In genomic region chr3:33717866-33718594, GRCh38 we compare ENCODE assay signal across 8 cellular contexts. TPM values are rescaled to one million over a fixed set of nuclear protein-coding genes. Genes with fewer than 3 reads are reported as not detected.
DNase-seq lines count a peak whose midpoint lies in the region; ATAC-seq and TF ChIP-seq lines count a peak whose summit lies in the region.

Gene CLASP2, minus strand, starts transcription at chr3:33718254. Its CDS starts 252 bp downstream, at chr3:33718002.

- H3K27me3 ChIP-seq in kidney epithelial cell (ENCODE audit: control insufficient read depth, insufficient read depth, low read length): no peaks in the 10 kb centered on the region

- TF ChIP-seq CTCF in AG09309 (IDR thresholded peaks at IDR 0.05; ENCODE audit: control insufficient read depth, insufficient read depth, low read depth, low read length, missing control alignments): no peak
- TF ChIP-seq CTCF in kidney epithelial cell (IDR thresholded peaks at IDR 0.05; ENCODE audit: insufficient read depth, low read length, poor library complexity, severe bottlenecking): no peak

- H3K36me3 ChIP-seq in kidney epithelial cell (ENCODE audit: control insufficient read depth, insufficient read depth, low read length): no peaks in the 10 kb centered on the region

- DNase-seq in AG09309 (ENCODE audit: low read depth): peak; percentile 25
- peak; percentile 52 for DNase-seq in NCI-H446 treated with DMSO at 0.1 percent for 48 hours (lab: John Stamatoyannopoulos, UW)
- DNase-seq in cerebellar cortex (ENCODE audit: low spot score): peak; percentile 85
- peak; percentile 49 for DNase-seq in kidney epithelial cell (ENCODE audit: low read depth)
- peak; percentile 90 for DNase-seq in stimulated activated CD4-positive, alpha-beta T cell treated with anti-CD3 and anti-CD28 coated beads, Interleukin-15, amount 100 ng/mL, for 24 hours

- H3K4me3 ChIP-seq in AG09309 (ENCODE audit: control insufficient read depth, low read depth, low read length): peak within 1 kb of the TSS; percentile 87
- peak within 1 kb of the TSS; percentile 70 for H3K4me3 ChIP-seq in kidney epithelial cell (ENCODE audit: low read depth, low read length)

- ATAC-seq in GM19023 (IDR thresholded peaks at IDR 0.05; ENCODE audit: unreplicated experiment): peak; percentile 97
- ATAC-seq in HG03196 (IDR thresholded peaks at IDR 0.05; ENCODE audit: unreplicated experiment): peak; percentile 92
- peak; percentile 93 for ATAC-seq in activated CD4-positive, CD25-positive, alpha-beta regulatory T cell treated with anti-CD3 and anti-CD28 coated beads, Interleukin-2, amount 50 U/mL, for 24 hours

RNA-seq across cellular contexts. Expression of gene CLASP2, which starts in this region (rescaled TPM):
- 37.8 and 52.4 TPM in 2 replicates for total RNA-seq in kidney epithelial cell

Comparison
In these comparisons a context has a peak if more than half of its experiments do, and no peak if none do; other contexts are left out.
1. Peak in every context shown above with its lines: DNase-seq, ATAC-seq and H3K4me3 ChIP-seq.
2. DNase-seq: peak in every context shown above with its lines; median percentile 90 in stimulated activated CD4-positive, alpha-beta T cell treated with anti-CD3 and anti-CD28 coated beads, Interleukin-15, amount 100 ng/mL, for 24 hours; 85 in cerebellar cortex; 52 in NCI-H446 treated with DMSO at 0.1 percent for 48 hours; 49 in kidney epithelial cell; 25 in AG09309.